Comparison of ENCODE assay signal across 23 cellular contexts in genomic region chr13:104769520-104769919, GRCh38.
"Had no signal": no experiment of that assay in that cellular context is flagged by ENCODE, and none has a peak within 500 bp of the region (broad histone marks: within the 10 kb centered on the region; RNA-seq: fewer than 3 reads in every experiment).

No MANE protein-coding gene starts in this region.

- ATAC-seq: HepG2, K562, Panc1, PC-3 had no signal

- H3K4me2 ChIP-seq: KMS-11, SK-N-SH had no signal

- H3K27ac ChIP-seq: KMS-11, RWPE1 had no signal

- DNase-seq: IMR-90, Kasumi-1, MM.1S, NCI-H1092 treated with DMSO at 0.1 percent for 48 hours, NCI-H1436, NCI-H187, NCI-H2029, NCI-H2081 treated with DMSO at 0.1 percent for 48 hours, NCI-H2171, NCI-H226, NCI-H446, NCI-H510A, NCI-H524 treated with DMSO at 0.1 percent for 48 hours, NCI-H69, NCI-H774, PC-3, SHP77, SK-N-SH had no signal

- H3K4me3 ChIP-seq: K562 had no signal

- H3K9me3 ChIP-seq: SK-N-SH had no signal

- H3K9ac ChIP-seq: KMS-11, SK-N-SH had no signal
